Comparison of ENCODE assay signal across 1 cellular context in the genomic region with DNA sequence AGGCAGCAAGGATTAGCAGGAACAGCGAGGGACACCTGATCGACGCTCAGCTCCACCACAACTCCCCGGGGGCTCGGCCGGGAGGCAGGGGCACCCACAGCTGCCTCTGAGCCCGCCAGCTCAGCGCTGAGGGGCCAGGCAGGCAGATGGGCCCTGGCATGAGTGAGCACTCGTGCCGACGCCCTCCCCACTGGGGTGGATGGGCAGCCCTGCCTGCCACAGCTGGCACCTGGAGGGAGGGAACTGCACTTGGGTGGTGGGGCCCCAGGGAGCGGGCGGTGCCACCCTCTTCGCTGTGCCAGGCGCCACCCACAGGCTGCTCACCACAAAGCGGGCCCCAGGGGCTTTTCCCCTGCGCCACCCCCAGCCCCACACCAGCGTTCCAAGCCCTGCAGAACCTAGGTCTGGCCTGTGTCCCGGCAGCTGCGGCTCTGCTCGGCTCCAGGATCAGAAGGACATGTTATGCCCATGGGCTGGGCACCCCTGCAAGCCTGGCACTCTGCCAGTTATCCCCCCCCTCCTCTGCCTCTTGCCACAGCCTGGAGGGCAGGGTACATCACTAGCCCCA.
TF ChIP-seq lines count a peak whose summit lies in the region.

No MANE protein-coding gene starts in this region.

TF ChIP-seq in HepG2, 621 proteins besides CTCF, POLR2A, EP300 and RAD21 (continued from another document):
- TF ChIP-seq HNRNPL (IDR thresholded peaks at IDR 0.05; ENCODE audit: low read depth, low read length) (0 out of 2 replicates have a peak, but pooled peaks have one; percentile 43), ZFP82 (CRISPR knock-in tag; IDR thresholded peaks at IDR 0.05; ENCODE audit: borderline replicate concordance) (no peak), RXRA (CRISPR knock-in tag; IDR thresholded peaks at IDR 0.05) (no peak), JUND (CRISPR knock-in tag; IDR thresholded peaks at IDR 0.05) (no peak)
